1 cellular context compared by ENCODE assay signal in the genomic region with DNA sequence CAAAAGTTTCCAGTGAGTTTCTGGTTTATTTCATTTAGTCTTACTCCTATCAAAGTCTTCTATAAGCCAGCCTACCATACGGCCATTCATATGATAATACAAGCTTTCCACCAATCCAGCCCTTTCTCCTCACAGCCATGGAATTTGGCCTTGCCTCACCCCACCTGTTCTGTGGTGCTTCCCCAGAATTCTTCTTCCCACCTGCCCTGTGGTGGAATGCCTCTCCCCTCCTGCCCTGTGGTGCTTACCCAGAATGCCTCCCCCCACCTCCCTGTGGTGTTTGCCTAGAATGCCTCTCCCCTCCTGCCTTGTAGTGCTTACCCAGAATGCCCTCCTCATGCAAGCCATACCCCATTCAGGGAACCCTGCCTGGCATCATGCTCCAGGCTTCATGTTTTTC.
TF ChIP-seq lines count a peak whose summit lies in the region.

No MANE protein-coding gene starts in this region.

TF ChIP-seq in HCT116, 20 proteins besides CTCF, POLR2A, EP300 and RAD21 (continued from another document):
- TF ChIP-seq, protein P1, sequence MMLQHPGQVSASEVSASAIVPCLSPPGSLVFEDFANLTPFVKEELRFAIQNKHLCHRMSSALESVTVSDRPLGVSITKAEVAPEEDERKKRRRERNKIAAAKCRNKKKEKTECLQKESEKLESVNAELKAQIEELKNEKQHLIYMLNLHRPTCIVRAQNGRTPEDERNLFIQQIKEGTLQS (IDR thresholded peaks at IDR 0.05), result no peak
